In genomic region chr13:111225184-111225583, GRCh38 we compare ENCODE assay signal across 18 cellular contexts.
DNase-seq lines count a peak whose midpoint lies in the region; ATAC-seq and TF ChIP-seq lines count a peak whose summit lies in the region.
"Had no signal": no experiment of that assay in that cellular context is flagged by ENCODE, and none has a peak within 500 bp of the region (broad histone marks: within the 10 kb centered on the region; RNA-seq: fewer than 3 reads in every experiment).

No MANE protein-coding gene starts in this region.

- H4K20me1 ChIP-seq in BLaER1, result peaks cover 93% of the 10 kb centered on the region
- peaks cover 56% of the 10 kb centered on the region for H4K20me1 ChIP-seq in OCI-LY3 (ENCODE audit: insufficient read depth, low read length)

- H2AK5ac ChIP-seq in mesenchymal stem cell (ENCODE audit: low read length, severe bottlenecking), result no peak overlapping the region

- H3K27ac Mint-ChIP-seq in glutamatergic neuron (ENCODE audit: unreplicated experiment), result peak overlapping the region; percentile 30
- peak overlapping the region; percentile 66 for H3K27ac Mint-ChIP-seq in stimulated activated naive B cell treated with anti-CD40 and anti-IgM and Interleukin-4, amounts not matched to agents 10 μg/mL and 1 μg/mL and 100 μg/mL, for 72 hours
- H3K27ac Mint-ChIP-seq: CD8-positive, alpha-beta T cell; GM23338; HFFc6 had no signal

- H3K4me1 ChIP-seq in BLaER1 (peaks cover 57% of the 10 kb centered on the region), OCI-LY3 (ENCODE audit: low read length) (peaks cover 16% of the 10 kb centered on the region), mesenchymal stem cell (ENCODE audit: control insufficient read depth, insufficient read depth, low read depth, low read length) (peaks cover 12% of the 10 kb centered on the region)
- H3K4me1 ChIP-seq: A549 had no signal

- H3K23ac ChIP-seq in mesenchymal stem cell (ENCODE audit: low read length in 2 of 2), result no peak overlapping the region

- ATAC-seq in stimulated activated naive B cell treated with anti-CD40 and anti-IgM and Interleukin-4, amounts not matched to agents 10 μg/mL and 1 μg/mL and 100 μg/mL, for 72 hours (replicated peaks), result no peak
- no peak for ATAC-seq in GM19324 (IDR thresholded peaks at IDR 0.05; ENCODE audit: low FRiP score, unreplicated experiment)
- ATAC-seq: A549; CD8-positive, alpha-beta T cell; GM23338; HCT116 had no signal

- H3K9me3 ChIP-seq in BLaER1 (no peaks in the 10 kb centered on the region), OCI-LY3 (ENCODE audit: insufficient read depth, low read length) (no peaks in the 10 kb centered on the region), mesenchymal stem cell (ENCODE audit: control insufficient read depth, low read length) (no peaks in the 10 kb centered on the region)
- H3K9me3 ChIP-seq: A549 had no signal

- H3K9ac ChIP-seq in BLaER1 (no peak overlapping the region), OCI-LY3 (ENCODE audit: low read length) (no peak overlapping the region), mesenchymal stem cell (ENCODE audit: low read length) (no peak overlapping the region)

- peaks cover 8% of the 10 kb centered on the region for H3K79me1 ChIP-seq in mesenchymal stem cell (replicated peaks; ENCODE audit: low read length, poor library complexity, severe bottlenecking)

- H3K79me2 ChIP-seq in OCI-LY3 (ENCODE audit: low read length), result peaks cover 36% of the 10 kb centered on the region

- peaks cover 38% of the 10 kb centered on the region for H3K4me1 Mint-ChIP-seq in glutamatergic neuron (ENCODE audit: low read depth, unreplicated experiment)
- peaks cover 21 to 32% of the 10 kb centered on the region in 2 donors for H3K4me1 Mint-ChIP-seq in stimulated activated naive B cell treated with anti-CD40 and anti-IgM and Interleukin-4, amounts not matched to agents 10 μg/mL and 1 μg/mL and 100 μg/mL, for 72 hours

- H4K91ac ChIP-seq in mesenchymal stem cell (ENCODE audit: low read length), result no peak overlapping the region

- no peak overlapping the region for H2BK5ac ChIP-seq in mesenchymal stem cell (ENCODE audit: low read depth, low read length, poor library complexity, severe bottlenecking)

- no peak overlapping the region for H3K18ac ChIP-seq in mesenchymal stem cell (ENCODE audit: low read depth in 1 of 2, low read length in 2 of 2)

- 98% methylated on average over 3 of the region's 5 CpGs for WGBS in mesenchymal stem cell

- TF ChIP-seq CTCF in OCI-LY3 (IDR thresholded peaks at IDR 0.05; ENCODE audit: low read depth, low read length) (no peak), glutamatergic neuron (IDR thresholded peaks at IDR 0.05; ENCODE audit: partially characterized antibody, unreplicated experiment) (no peak)

- no peak overlapping the region for H3K14ac ChIP-seq in mesenchymal stem cell (ENCODE audit: low read length in 2 of 2)

- H3K4me3 ChIP-seq in BLaER1, result no peak overlapping the region
- no peak overlapping the region for H3K4me3 ChIP-seq in OCI-LY3 (ENCODE audit: low read length)
- no peak overlapping the region for H3K4me3 ChIP-seq in mesenchymal stem cell (ENCODE audit: insufficient read depth in 1 of 2, low read depth in 1 of 2, low read length in 2 of 2)
- H3K4me3 ChIP-seq: A549, GM23338 had no signal

- no peak overlapping the region for H3K27ac ChIP-seq in BLaER1
- H3K27ac ChIP-seq in OCI-LY3 (ENCODE audit: low read length), result no peak overlapping the region
- H3K27ac ChIP-seq in mesenchymal stem cell (ENCODE audit: low read length, poor library complexity, severe bottlenecking), result no peak overlapping the region
- H3K27ac ChIP-seq: 22Rv1, A549, HL-60 had no signal

- H2AFZ ChIP-seq in OCI-LY3 (ENCODE audit: low read depth, low read length), result no peak overlapping the region
- no peak overlapping the region for H2AFZ ChIP-seq in mesenchymal stem cell (ENCODE audit: low read depth, low read length)
- H2AFZ ChIP-seq: GM23338 had no signal

- H2BK15ac ChIP-seq in mesenchymal stem cell (ENCODE audit: low read depth, poor library complexity, severe bottlenecking), result no peak overlapping the region

- peaks cover 64% of the 10 kb centered on the region for H3K36me3 ChIP-seq in BLaER1
- peaks cover 23% of the 10 kb centered on the region for H3K36me3 ChIP-seq in OCI-LY3 (replicated peaks; ENCODE audit: low read depth, low read length)
- peaks cover 4 to 32% of the 10 kb centered on the region in 2 experiments for H3K36me3 ChIP-seq in mesenchymal stem cell (ENCODE audit: control insufficient read depth in 1 of 2, insufficient read depth in 2 of 2, low read depth in 1 of 2, low read length in 2 of 2)

- H3K27me3 Mint-ChIP-seq in glutamatergic neuron (ENCODE audit: unreplicated experiment), result peaks cover 4% of the 10 kb centered on the region
- no peaks in the 10 kb centered on the region for H3K27me3 Mint-ChIP-seq in stimulated activated naive B cell treated with anti-CD40 and anti-IgM and Interleukin-4, amounts not matched to agents 10 μg/mL and 1 μg/mL and 100 μg/mL, for 72 hours

- peak overlapping the region; percentile 77 for H3K4me2 ChIP-seq in BLaER1
- H3K4me2 ChIP-seq in OCI-LY3 (ENCODE audit: low read length), result peak overlapping the region; percentile 41
- H3K4me2 ChIP-seq in mesenchymal stem cell (ENCODE audit: low read length, poor library complexity, severe bottlenecking), result no peak overlapping the region
- H3K4me2 ChIP-seq: A549, GM23338 had no signal

- no peak overlapping the region for H3K4me3 Mint-ChIP-seq in glutamatergic neuron (ENCODE audit: unreplicated experiment)
- H3K4me3 Mint-ChIP-seq in stimulated activated naive B cell treated with anti-CD40 and anti-IgM and Interleukin-4, amounts not matched to agents 10 μg/mL and 1 μg/mL and 100 μg/mL, for 72 hours, result no peak overlapping the region
- H3K4me3 Mint-ChIP-seq: CD8-positive, alpha-beta T cell; GM23338; HFFc6 had no signal

- H2BK120ac ChIP-seq in mesenchymal stem cell (ENCODE audit: low read depth, low read length), result no peak overlapping the region

- intact Hi-C loops in posterior cingulate gyrus (cut with DNase I), result no loop called here

- H2BK12ac ChIP-seq in mesenchymal stem cell (ENCODE audit: low read length in 2 of 2), result no peak overlapping the region

- no peak overlapping the region for H3K4ac ChIP-seq in mesenchymal stem cell (ENCODE audit: low read depth in 1 of 2, low read length in 2 of 2)

- H3K27me3 ChIP-seq in BLaER1 (no peaks in the 10 kb centered on the region), OCI-LY3 (ENCODE audit: low read depth, low read length) (no peaks in the 10 kb centered on the region), mesenchymal stem cell (ENCODE audit: control insufficient read depth in 1 of 2, insufficient read depth in 1 of 2, low read length in 2 of 2) (no peaks in the 10 kb centered on the region)

- H4K8ac ChIP-seq in mesenchymal stem cell (ENCODE audit: low read length), result no peak overlapping the region

- peaks cover 10% of the 10 kb centered on the region for H3K9me3 Mint-ChIP-seq in glutamatergic neuron (ENCODE audit: unreplicated experiment)
- H3K9me3 Mint-ChIP-seq in stimulated activated naive B cell treated with anti-CD40 and anti-IgM and Interleukin-4, amounts not matched to agents 10 μg/mL and 1 μg/mL and 100 μg/mL, for 72 hours, result no peaks in the 10 kb centered on the region
- H3K9me3 Mint-ChIP-seq: CD8-positive, alpha-beta T cell; GM23338; HFFc6 had no signal

- H3K36me3 Mint-ChIP-seq in glutamatergic neuron (ENCODE audit: unreplicated experiment), result peaks cover 4% of the 10 kb centered on the region
- H3K36me3 Mint-ChIP-seq in stimulated activated naive B cell treated with anti-CD40 and anti-IgM and Interleukin-4, amounts not matched to agents 10 μg/mL and 1 μg/mL and 100 μg/mL, for 72 hours, result peaks cover 24 to 35% of the 10 kb centered on the region in 2 donors

- DNase-seq in glutamatergic neuron (no peak), mesenchymal stem cell (no peak), posterior cingulate gyrus (no peak)
- no peak for DNase-seq in stimulated activated naive B cell treated with anti-CD40 and anti-IgM and Interleukin-4, amounts not matched to agents 10 μg/mL and 1 μg/mL and 100 μg/mL, for 72 hours
- DNase-seq: AML-193; CD8-positive, alpha-beta T cell; COR-L47; DMS 273 treated with DMSO at 0.1 percent for 48 hours; DMS53; HFFc6 had no signal
